In the genomic region with DNA sequence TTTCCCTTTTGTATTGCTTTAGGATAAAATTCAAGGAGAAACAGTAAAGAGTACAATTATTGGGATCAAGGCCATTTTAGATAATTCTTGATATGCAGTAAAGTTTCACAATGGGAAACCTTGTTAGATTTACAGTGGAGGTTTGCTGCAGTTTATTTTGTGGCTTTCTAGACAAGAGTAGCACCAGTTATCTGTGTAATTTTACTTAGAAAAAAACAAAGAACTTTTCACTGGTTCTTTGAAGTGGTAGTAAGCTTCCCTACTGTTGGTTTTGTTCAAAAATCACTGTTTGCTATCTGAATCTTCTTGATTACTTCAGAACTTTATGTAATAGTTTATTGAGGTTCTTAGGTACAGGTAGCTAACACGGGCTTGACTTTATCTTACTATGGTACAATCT, we compare ENCODE assay signal across 20 cellular contexts.
"Had no signal": no experiment of that assay in that cellular context is flagged by ENCODE, and none has a peak within 500 bp of the region (broad histone marks: within the 10 kb centered on the region; RNA-seq: fewer than 3 reads in every experiment).

No MANE protein-coding gene starts in this region.

- DNase-seq: foreskin keratinocyte; left colon; left ventricle myocardium superior; mesendoderm; mucosa of descending colon; psoas muscle; retina; spleen; stimulated activated CD4-positive, alpha-beta T cell treated with anti-CD3 and anti-CD28 coated beads, Interleukin-15, amount 100 ng/mL, for 24 hours; stimulated activated CD4-positive, alpha-beta T cell treated with anti-CD3 and anti-CD28 coated beads, Interleukin-1b, Interleukin-23, amount 100 ng/mL, for 48 hours; stimulated activated CD4-positive, alpha-beta T cell treated with anti-CD3 and anti-CD28 coated beads, Interleukin-4, amount 100 ng/mL, for 24 hours; testis; upper lobe of right lung had no signal

- H3K27ac Mint-ChIP-seq: stimulated activated memory B cell treated with anti-CD40 and anti-IgM and Interleukin-4, amounts not matched to agents 10 μg/mL and 1 μg/mL and 100 μg/mL, for 72 hours; stimulated activated naive CD8-positive, alpha-beta T cell treated with anti-CD3 and anti-CD28 coated beads, Interleukin-15, Interleukin-2, amounts not matched to agents 100 ng/mL and 50 ng/mL, for 24 hours had no signal

- H3K27me3 ChIP-seq: foreskin keratinocyte, neutrophil, spleen, testis, tibial nerve, upper lobe of right lung, vagina had no signal

- H3K4me3 Mint-ChIP-seq: stimulated activated memory B cell treated with anti-CD40 and anti-IgM and Interleukin-4, amounts not matched to agents 10 μg/mL and 1 μg/mL and 100 μg/mL, for 72 hours; stimulated activated naive CD8-positive, alpha-beta T cell treated with anti-CD3 and anti-CD28 coated beads, Interleukin-15, Interleukin-2, amounts not matched to agents 100 ng/mL and 50 ng/mL, for 24 hours had no signal

- H3K9me3 ChIP-seq: mucosa of descending colon, neutrophil, psoas muscle, spleen, testis, tibial nerve, upper lobe of right lung, vagina had no signal

- H3K4me1 ChIP-seq: upper lobe of right lung had no signal

- ATAC-seq: foreskin keratinocyte; left ventricle myocardium superior; mucosa of descending colon; psoas muscle; sciatic nerve; stimulated activated memory B cell treated with anti-CD40 and anti-IgM and Interleukin-4, amounts not matched to agents 10 μg/mL and 1 μg/mL and 100 μg/mL, for 72 hours; upper lobe of right lung had no signal

- H3K36me3 ChIP-seq: neutrophil, tibial nerve, upper lobe of right lung, vagina had no signal

- H3K27ac ChIP-seq: foreskin keratinocyte, neutrophil, psoas muscle, spleen, tibial nerve, upper lobe of right lung, vagina had no signal

- H3K9me3 Mint-ChIP-seq: stimulated activated memory B cell treated with anti-CD40 and anti-IgM and Interleukin-4, amounts not matched to agents 10 μg/mL and 1 μg/mL and 100 μg/mL, for 72 hours; stimulated activated naive CD8-positive, alpha-beta T cell treated with anti-CD3 and anti-CD28 coated beads, Interleukin-15, Interleukin-2, amounts not matched to agents 100 ng/mL and 50 ng/mL, for 24 hours had no signal

- H3K27me3 Mint-ChIP-seq: naive thymus-derived CD8-positive, alpha-beta T cell; stimulated activated memory B cell treated with anti-CD40 and anti-IgM and Interleukin-4, amounts not matched to agents 10 μg/mL and 1 μg/mL and 100 μg/mL, for 72 hours; stimulated activated naive CD8-positive, alpha-beta T cell treated with anti-CD3 and anti-CD28 coated beads, Interleukin-15, Interleukin-2, amounts not matched to agents 100 ng/mL and 50 ng/mL, for 24 hours had no signal

- H3K4me3 ChIP-seq: mucosa of descending colon, psoas muscle, spleen, testis, tibial nerve, upper lobe of right lung, vagina had no signal
